Comparison of ENCODE assay signal across 16 cellular contexts in genomic region chr3:23130406-23130805, GRCh38.
"Had no signal": no experiment of that assay in that cellular context is flagged by ENCODE, and none has a peak within 500 bp of the region (broad histone marks: within the 10 kb centered on the region; RNA-seq: fewer than 3 reads in every experiment).

No MANE protein-coding gene starts in this region.

- H3K9me2 ChIP-seq: SK-N-SH had no signal

- DNase-seq: IMR-90; Karpas-422; KG1; MG63; NCI-H1092 treated with DMSO at 0.1 percent for 48 hours; NCI-H1436; NCI-H187; NCI-H2081 treated with DMSO at 0.1 percent for 48 hours; NCI-H2171; NCI-H446 treated with DMSO at 0.1 percent for 48 hours; NK-92 treated with Interleukin-12 subunit alpha and Interleukin-12 subunit beta, amount 100 ng/mL, for 24 hours; Right ventricle myocardium superior; RPMI8226; SK-N-SH; SW 1271; T-cell had no signal

- ATAC-seq: T-cell had no signal

- H3K9me3 ChIP-seq: MG63, SK-N-SH had no signal

- H3K36me3 ChIP-seq: MG63 had no signal

- H3K27me3 ChIP-seq: MG63 had no signal

- H3K9ac ChIP-seq: SK-N-SH had no signal
